In the genomic region with DNA sequence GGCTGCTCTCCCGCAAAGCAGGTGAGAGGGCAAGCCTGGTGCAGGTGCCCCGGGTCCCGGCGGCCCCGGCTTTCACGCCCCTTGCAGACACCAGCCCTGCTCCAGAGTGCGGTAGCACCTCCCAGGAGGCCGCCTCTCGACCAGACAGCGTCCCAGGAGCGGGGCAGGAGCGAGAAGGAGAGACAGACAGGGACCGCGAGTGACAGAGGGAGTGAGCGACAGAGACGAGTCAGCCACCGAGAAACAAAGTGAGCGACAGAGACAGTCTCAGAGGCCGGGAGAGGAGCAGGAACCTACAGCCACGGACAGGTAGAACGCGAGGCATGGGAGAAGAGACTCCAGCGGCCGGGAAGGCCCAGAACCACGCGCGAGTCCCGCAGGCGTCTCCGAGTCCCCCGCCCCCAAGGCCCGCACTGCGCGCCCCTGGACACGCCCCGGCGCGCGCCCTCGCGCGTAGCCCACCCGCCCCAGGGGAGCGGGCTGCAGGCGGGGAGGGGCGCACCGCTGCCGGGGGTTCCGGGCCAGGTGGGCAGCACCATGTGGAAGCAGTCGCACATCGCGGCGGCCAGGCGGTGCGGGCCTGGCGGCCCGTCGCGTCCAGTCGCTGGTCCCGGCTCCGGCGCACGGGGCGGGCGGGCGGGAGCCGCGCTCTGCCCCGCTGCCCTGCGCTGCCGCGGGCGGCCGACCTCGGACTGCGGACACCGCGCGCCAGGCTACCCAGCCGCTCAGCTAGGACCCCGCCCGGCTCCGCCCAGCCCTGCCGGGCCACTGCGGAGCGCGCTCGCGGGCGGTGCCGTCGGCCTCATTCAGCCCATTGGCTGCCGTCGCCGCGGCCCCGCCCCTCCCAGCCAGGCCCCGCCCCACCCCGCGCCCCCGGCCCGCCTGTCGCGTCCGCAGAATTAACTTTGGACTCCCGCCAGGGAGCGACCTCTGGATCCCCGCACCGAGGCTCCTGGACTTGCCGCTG, we compare ENCODE assay signal across 9 cellular contexts. TPM values are rescaled to one million over a fixed set of nuclear protein-coding genes. Genes with fewer than 3 reads are reported as not detected.
DNase-seq lines count a peak whose midpoint lies in the region; ATAC-seq, FAIRE-seq and TF ChIP-seq lines count a peak whose summit lies in the region.
"Had no signal": no experiment of that assay in that cellular context is flagged by ENCODE, and none has a peak within 500 bp of the region (broad histone marks: within the 10 kb centered on the region; RNA-seq: fewer than 3 reads in every experiment).

A gene (minus strand): TSS at position 694 of the 967 bp plus-strand sequence. CDS start 137 bp downstream, at position 557.

- peak within 1 kb of the TSS; percentile 92 for H3K4me3 Mint-ChIP-seq in HFFc6
- peak within 1 kb of the TSS; percentile 76 for H3K4me3 Mint-ChIP-seq in activated naive CD4-positive, alpha-beta T cell treated with anti-CD3 and anti-CD28 coated beads for 36 hours
- H3K4me3 Mint-ChIP-seq in neural crest cell, result peak within 1 kb of the TSS; percentile 83
- H3K4me3 Mint-ChIP-seq in type B pancreatic cell, result peak within 1 kb of the TSS; percentile 90

- intact Hi-C loops in Panc1 (cut with micrococcal nuclease; ENCODE audit: unreplicated experiment), result no loop called here
- intact Hi-C loops in activated naive CD4-positive, alpha-beta T cell treated with anti-CD3 and anti-CD28 coated beads for 36 hours (cut with micrococcal nuclease), result loop anchor here (1.0 to 2.0 kb wide), 2 partner anchors 43 to 45 kb away; a partner anchor contains a TSS

- peaks cover 52% of the 10 kb centered on the region for H3K4me1 ChIP-seq in Panc1 (ENCODE audit: control insufficient read depth, insufficient read depth, low read length)

- H3K27ac Mint-ChIP-seq in HFFc6, result peak within 1 kb of the TSS; percentile 53; the same call in 1 of the 2 replicates
- H3K27ac Mint-ChIP-seq in activated naive CD4-positive, alpha-beta T cell treated with anti-CD3 and anti-CD28 coated beads for 36 hours, result no peak within 1 kb of the TSS
- H3K27ac Mint-ChIP-seq in neural crest cell (ENCODE audit: unreplicated experiment), result no peak within 1 kb of the TSS
- H3K27ac Mint-ChIP-seq in type B pancreatic cell, result no peak within 1 kb of the TSS

- no peaks in the 10 kb centered on the region for H3K36me3 Mint-ChIP-seq in HFFc6 (ENCODE audit: low read depth)
- H3K36me3 Mint-ChIP-seq in activated naive CD4-positive, alpha-beta T cell treated with anti-CD3 and anti-CD28 coated beads for 36 hours (ENCODE audit: low read depth), result no peaks in the 10 kb centered on the region
- no peaks in the 10 kb centered on the region for H3K36me3 Mint-ChIP-seq in neural crest cell (ENCODE audit: low read depth)
- no peaks in the 10 kb centered on the region for H3K36me3 Mint-ChIP-seq in type B pancreatic cell

- peaks cover 2% of the 10 kb centered on the region; the same call in 1 of the 2 replicates for H3K36me3 ChIP-seq in Panc1 (ENCODE audit: control insufficient read depth, insufficient read depth, low read length)

- H3K27ac ChIP-seq in Panc1 (ENCODE audit: low read length), result peak within 1 kb of the TSS; percentile 79

- peak within 1 kb of the TSS; percentile 70 to 79 for H3K4me3 ChIP-seq in Panc1 (ENCODE audit: low read depth in 2 of 2, low read length in 2 of 2)

- BruUV-seq in Panc1 (replicated peaks; lab: Mats Ljungman, UMichigan), result no TSS peak

- CTCF ChIA-PET in Panc1 (lab: Charles Lee), result no interaction called here
- CTCF ChIA-PET in activated naive CD4-positive, alpha-beta T cell treated with anti-CD3 and anti-CD28 coated beads for 36 hours (lab: Charles Lee), result interaction anchor here (0.8 to 6.7 kb wide), 2 partner anchors 67 to 68 kb away, joined by 3 to 129 read pairs; no protein-coding TSS in a partner anchor

- TF ChIP-seq CTCF in HFFc6 (IDR thresholded peaks at IDR 0.05) (no peak), Panc1 (IDR thresholded peaks at IDR 0.05) (no peak), neural crest cell (conservative IDR thresholded peaks at IDR 0.05) (no peak), type B pancreatic cell (conservative IDR thresholded peaks at IDR 0.05) (no peak)

- in situ Hi-C loops in Panc1 (cut with HindIII; ENCODE audit: low pct_unique_long_range_greater_than_20kb, low sequenced_read_pairs), result no loop called here

- H3K27me3 Mint-ChIP-seq in HFFc6 (ENCODE audit: insufficient read depth) (no peaks in the 10 kb centered on the region; the same call in 1 of the 2 replicates), neural crest cell (ENCODE audit: low read depth) (peaks cover 38% of the 10 kb centered on the region), type B pancreatic cell (peaks cover 22% of the 10 kb centered on the region)
- peaks cover 17% of the 10 kb centered on the region for H3K27me3 Mint-ChIP-seq in activated naive CD4-positive, alpha-beta T cell treated with anti-CD3 and anti-CD28 coated beads for 36 hours (ENCODE audit: low read depth)

- ATAC-seq in Panc1 (peak; percentile 72), HG02870 (IDR thresholded peaks at IDR 0.05; ENCODE audit: unreplicated experiment) (no peak)

- POLR2A ChIA-PET in Panc1 (lab: Charles Lee), result no interaction called here

- H3K9me3 Mint-ChIP-seq in HFFc6 (no peaks in the 10 kb centered on the region), neural crest cell (no peaks in the 10 kb centered on the region), type B pancreatic cell (no peaks in the 10 kb centered on the region)
- H3K9me3 Mint-ChIP-seq in activated naive CD4-positive, alpha-beta T cell treated with anti-CD3 and anti-CD28 coated beads for 36 hours, result no peaks in the 10 kb centered on the region

- H3K9me3 ChIP-seq in Panc1 (ENCODE audit: control insufficient read depth, insufficient read depth, low read depth, low read length), result no peaks in the 10 kb centered on the region

- H3K4me1 Mint-ChIP-seq in HFFc6 (ENCODE audit: low read depth) (peaks cover 27% of the 10 kb centered on the region), neural crest cell (peaks cover 11% of the 10 kb centered on the region), type B pancreatic cell (ENCODE audit: unreplicated experiment) (peaks cover 4% of the 10 kb centered on the region)
- H3K4me1 Mint-ChIP-seq in activated naive CD4-positive, alpha-beta T cell treated with anti-CD3 and anti-CD28 coated beads for 36 hours (ENCODE audit: low read depth), result peaks cover 11% of the 10 kb centered on the region

- DNase-seq in AG08395 (ENCODE audit: low spot score) (peak; percentile 79), HFFc6 (peak; percentile 55), Panc1 (ENCODE audit: low read depth, low spot score) (no peak), frontal cortex (ENCODE audit: low spot score in 2 of 2) (peak; percentile 74 to 83), neural crest cell (ENCODE audit: low read depth, low spot score) (peak; percentile 73), type B pancreatic cell (ENCODE audit: extremely low spot score, unreplicated experiment) (no peak)
- peak; percentile 45 for DNase-seq in activated naive CD4-positive, alpha-beta T cell treated with anti-CD3 and anti-CD28 coated beads for 36 hours

- no peaks in the 10 kb centered on the region for H3K27me3 ChIP-seq in Panc1 (ENCODE audit: control insufficient read depth, insufficient read depth, low read length)

- FAIRE-seq in frontal cortex (lab: Jason Lieb, UNC), result no peak
- FAIRE-seq: GM18507 had no signal

RNA-seq across cellular contexts. Expression of the gene that starts here (rescaled TPM):
- total RNA-seq in HFFc6 (2021; fragmentation: NEBNext Ultra II Directional; extraction: Animal tissue kit (Norgen Biotek cat#: 25700)), result 10 to 100 TPM; 50.2 to 76.2 (median 73.7) TPM
- 223 TPM for total RNA-seq in Panc1 (2021; ENCODE audit: unreplicated experiment)
- 148 TPM for polyA plus RNA-seq in Panc1 (2012; ENCODE audit: insufficient read length)
- under 1 TPM; 0.10 TPM for total RNA-seq in activated naive CD4-positive, alpha-beta T cell treated with anti-CD3 and anti-CD28 coated beads for 36 hours
- 20.0 TPM for total RNA-seq in frontal cortex
- total RNA-seq in neural crest cell, result 1.4 TPM in 2 replicates
- 1.1 and 2.0 TPM in 2 replicates for total RNA-seq in type B pancreatic cell (ENCODE audit: low replicate concordance)

Comparison
In these comparisons a context has a peak if more than half of its experiments do, and no peak if none do; other contexts are left out.
1. Peak in DNase-seq in activated naive CD4-positive, alpha-beta T cell treated with anti-CD3 and anti-CD28 coated beads for 36 hours; RNA of the gene not detected or under 1 TPM.
2. DNase-seq: peak in AG08395 (single experiment), HFFc6 (single experiment), frontal cortex (2 of 2) and neural crest cell (single experiment); none in Panc1 (single experiment) and type B pancreatic cell (single experiment).
3. Peak in every context shown above with its lines, with median percentiles within 50 percentile points of each other: H3K4me3 Mint-ChIP-seq.